In the genomic region with DNA sequence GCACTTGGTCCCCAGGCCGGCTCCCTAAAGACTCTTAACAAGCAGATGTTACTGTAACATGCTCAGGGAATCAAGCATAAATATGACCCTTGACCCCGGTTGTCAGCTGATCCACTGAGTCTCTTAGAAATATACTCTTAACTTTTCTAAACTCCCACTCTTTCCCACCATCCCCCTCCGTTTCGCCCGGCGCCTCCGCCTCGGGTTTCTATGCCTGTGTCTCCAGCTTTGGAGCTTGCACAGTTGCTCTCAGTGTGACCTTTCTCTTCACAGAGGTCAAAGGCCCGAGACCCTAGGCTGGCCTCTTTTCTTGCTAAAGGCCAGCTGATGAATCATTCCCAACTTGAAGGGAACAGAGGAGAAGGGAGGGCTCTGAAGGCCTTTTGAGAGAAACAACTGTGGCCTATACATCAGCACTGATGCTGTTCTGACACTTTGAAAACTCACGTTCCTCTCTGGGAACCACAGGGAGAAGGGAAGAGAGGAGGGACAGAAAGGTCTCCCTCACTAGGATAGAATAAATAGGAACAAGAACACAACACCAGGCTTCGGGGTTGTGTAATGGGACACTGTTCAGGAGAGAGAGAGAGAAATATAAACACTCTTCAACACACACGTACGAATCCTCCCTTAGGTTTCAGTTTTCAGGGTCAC, we compare ENCODE assay signal across 12 cellular contexts.
A peak's percentile ranks its signal among the peaks of the same experiment; 100 is the strongest.
DNase-seq lines count a peak whose midpoint lies in the region; ATAC-seq lines count a peak whose summit lies in the region.
"Had no signal": no experiment of that assay in that cellular context is flagged by ENCODE, and none has a peak within 500 bp of the region (broad histone marks: within the 10 kb centered on the region; RNA-seq: fewer than 3 reads in every experiment).

No MANE protein-coding gene starts in this region.

- POLR2A ChIA-PET in activated CD4-positive, alpha-beta T cell treated with anti-CD3 and anti-CD28 coated beads for 36 hours (lab: Charles Lee), result no interaction called here

- H3K4me1 ChIP-seq in ACC112 (ENCODE audit: control insufficient read depth, insufficient read depth, low read length, unreplicated experiment), result peaks cover 25% of the 10 kb centered on the region
- H3K4me1 ChIP-seq in mesodermal cell (ENCODE audit: control insufficient read depth, insufficient read depth, low read length, poor library complexity, severe bottlenecking), result no peaks in the 10 kb centered on the region
- H3K4me1 ChIP-seq: breast epithelium, foreskin keratinocyte, psoas muscle had no signal

- H3K4me3 ChIP-seq in ACC112 (ENCODE audit: low read depth, low read length) (peak overlapping the region; percentile 48; the same call in 1 of the 2 replicates), mesodermal cell (ENCODE audit: extremely low read depth, insufficient read depth, low read length, poor library complexity, severe bottlenecking) (no peak overlapping the region)
- H3K4me3 ChIP-seq: breast epithelium, psoas muscle had no signal

- no peaks in the 10 kb centered on the region for H3K79me2 ChIP-seq in ACC112 (ENCODE audit: control insufficient read depth, insufficient read depth, low read length, unreplicated experiment)

- no peak overlapping the region for H3K4me3 Mint-ChIP-seq in activated CD4-positive, alpha-beta T cell treated with anti-CD3 and anti-CD28 coated beads for 36 hours

- H3K9me3 Mint-ChIP-seq in activated CD4-positive, alpha-beta T cell treated with anti-CD3 and anti-CD28 coated beads for 36 hours (ENCODE audit: low read depth), result no peaks in the 10 kb centered on the region

- H3K36me3 Mint-ChIP-seq in activated CD4-positive, alpha-beta T cell treated with anti-CD3 and anti-CD28 coated beads for 36 hours (ENCODE audit: low read depth), result no peaks in the 10 kb centered on the region

- CTCF ChIA-PET in activated CD4-positive, alpha-beta T cell treated with anti-CD3 and anti-CD28 coated beads for 36 hours (lab: Charles Lee), result no interaction called here

- peak overlapping the region; percentile 80 for H2AFZ ChIP-seq in ACC112 (ENCODE audit: low read length, unreplicated experiment)

- intact Hi-C loops in activated CD4-positive, alpha-beta T cell treated with anti-CD3 and anti-CD28 coated beads for 36 hours (cut with DNase I, micrococcal nuclease), result no loop called here

- peaks cover 7% of the 10 kb centered on the region for H3K27me3 Mint-ChIP-seq in activated CD4-positive, alpha-beta T cell treated with anti-CD3 and anti-CD28 coated beads for 36 hours

- H3K27ac ChIP-seq in ACC112 (ENCODE audit: low read depth, low read length) (peak overlapping the region; percentile 53; the same call in 1 of the 2 replicates), mesodermal cell (ENCODE audit: low read depth, low read length, severe bottlenecking) (peak overlapping the region; percentile 47)
- H3K27ac ChIP-seq: foreskin keratinocyte, psoas muscle had no signal

- ATAC-seq in HG02852 (IDR thresholded peaks at IDR 0.05; ENCODE audit: unreplicated experiment), result peak; percentile 21
- ATAC-seq in activated CD4-positive, alpha-beta T cell treated with anti-CD3 and anti-CD28 coated beads for 36 hours, result no peak
- ATAC-seq: foreskin keratinocyte, psoas muscle had no signal

- 75 to 79% methylated on average over 9 of the region's 13 CpGs for WGBS in mesodermal cell (ENCODE audit: insufficient coverage in 2 of 2), 2 experiments

- H3K4me1 Mint-ChIP-seq in activated CD4-positive, alpha-beta T cell treated with anti-CD3 and anti-CD28 coated beads for 36 hours, result peaks cover 6% of the 10 kb centered on the region

- H3K27me3 ChIP-seq in ACC112 (ENCODE audit: insufficient read depth, low read length), result no peaks in the 10 kb centered on the region
- H3K27me3 ChIP-seq: breast epithelium, foreskin keratinocyte had no signal

- peak; percentile 91 for DNase-seq in ecto neural progenitor cell (ENCODE audit: low spot score)
- no peak for DNase-seq in activated CD4-positive, alpha-beta T cell treated with anti-CD3 and anti-CD28 coated beads for 36 hours
- no peak for DNase-seq in germinal center (ENCODE audit: low spot score)
- DNase-seq in activated CD8-positive, alpha-beta memory T cell treated with anti-CD3 and anti-CD28 coated beads, Interleukin-2, amount 50 U/mL, for 48 hours, result no peak
- DNase-seq in pons (ENCODE audit: low spot score), result no peak
- DNase-seq: EL, foreskin keratinocyte had no signal

- no peak overlapping the region for H3K27ac Mint-ChIP-seq in activated CD4-positive, alpha-beta T cell treated with anti-CD3 and anti-CD28 coated beads for 36 hours

- H3K36me3 ChIP-seq in ACC112 (ENCODE audit: insufficient read depth, low read length) (no peaks in the 10 kb centered on the region), mesodermal cell (ENCODE audit: control insufficient read depth, insufficient read depth, low read length) (no peaks in the 10 kb centered on the region)
- H3K36me3 ChIP-seq: breast epithelium had no signal

- no peaks in the 10 kb centered on the region for H3K9me3 ChIP-seq in mesodermal cell (ENCODE audit: control insufficient read depth, low read length)
- H3K9me3 ChIP-seq: breast epithelium, psoas muscle had no signal
